3 cellular contexts compared by ENCODE assay signal in genomic region chrX:43910772-43911171, GRCh38. TPM values are rescaled to one million over a fixed set of nuclear protein-coding genes. Genes with fewer than 3 reads are reported as not detected.
"Had no signal": no experiment of that assay in that cellular context is flagged by ENCODE, and none has a peak within 500 bp of the region (broad histone marks: within the 10 kb centered on the region; RNA-seq: fewer than 3 reads in every experiment).

No MANE protein-coding gene starts in this region.

RNA-seq across cellular contexts. Expression of gene MAOB, which starts 28.5 kb away (rescaled TPM):
- total RNA-seq: LHCN-M2, MCF 10A, NCI-H460 had no signal
